8 cellular contexts compared by ENCODE assay signal in genomic region chr2:31055938-31056337, GRCh38.
"Had no signal": no experiment of that assay in that cellular context is flagged by ENCODE, and none has a peak within 500 bp of the region (broad histone marks: within the 10 kb centered on the region; RNA-seq: fewer than 3 reads in every experiment).

No MANE protein-coding gene starts in this region.

- ATAC-seq: GM23338, HCT116 had no signal

- DNase-seq: H7, HFFc6, Kasumi-1, KG1 had no signal

- H3K4me3 ChIP-seq: GM23338, HAP-1 had no signal

- H3K4me1 ChIP-seq: HAP-1 had no signal

- H2AFZ ChIP-seq: GM23338 had no signal

- H3K9me3 ChIP-seq: HAP-1 had no signal

- H3K36me3 ChIP-seq: HAP-1 had no signal

- H3K4me2 ChIP-seq: GM23338 had no signal

- H3K27ac ChIP-seq: HL-60 had no signal
